In genomic region chr9:127934248-127934647, GRCh38 we compare ENCODE assay signal across 16 cellular contexts. TPM values are rescaled to one million over a fixed set of nuclear protein-coding genes. Genes with fewer than 3 reads are reported as not detected.
A peak's percentile ranks its signal among the peaks of the same experiment; 100 is the strongest.
DNase-seq lines count a peak whose midpoint lies in the region; ATAC-seq and TF ChIP-seq lines count a peak whose summit lies in the region.
"Had no signal": no experiment of that assay in that cellular context is flagged by ENCODE, and none has a peak within 500 bp of the region (broad histone marks: within the 10 kb centered on the region; RNA-seq: fewer than 3 reads in every experiment).

No MANE protein-coding gene starts in this region.

- no peaks in the 10 kb centered on the region for H3K27me3 ChIP-seq in CD8-positive, alpha-beta T cell (ENCODE audit: insufficient read depth, low read length)
- no peaks in the 10 kb centered on the region for H3K27me3 ChIP-seq in WERI-Rb-1 (ENCODE audit: insufficient read depth, low read depth, severe bottlenecking)
- H3K27me3 ChIP-seq in SJCRH30, result no peaks in the 10 kb centered on the region
- H3K27me3 ChIP-seq: ascending aorta, suprapubic skin had no signal

- no peak overlapping the region for H3K27ac Mint-ChIP-seq in activated naive CD4-positive, alpha-beta T cell treated with anti-CD3 and anti-CD28 coated beads, Interleukin-2, amount 50 U/mL, for 24 hours
- H3K27ac Mint-ChIP-seq in CD8-positive, alpha-beta T cell, result no peak overlapping the region
- no peak overlapping the region for H3K27ac Mint-ChIP-seq in neural crest cell (ENCODE audit: unreplicated experiment)
- H3K27ac Mint-ChIP-seq: activated CD4-positive, alpha-beta T cell treated with anti-CD3 and anti-CD28 coated beads for 36 hours had no signal

- no peak overlapping the region for H3K4me3 ChIP-seq in CD8-positive, alpha-beta T cell (ENCODE audit: low read depth, low read length)
- H3K4me3 ChIP-seq in WERI-Rb-1 (ENCODE audit: low read depth, low read length) (no peak overlapping the region), SJCRH30 (no peak overlapping the region)
- H3K4me3 ChIP-seq: ascending aorta, suprapubic skin had no signal

- CTCF ChIA-PET in CD8-positive, alpha-beta T cell (lab: Charles Lee), result interaction anchor here (0.7 to 6.8 kb wide), 5 partner anchors 9 to 183 kb away, joined by 3 to 41 read pairs (median 10); no protein-coding TSS in a partner anchor

- H3K4me1 ChIP-seq in CD8-positive, alpha-beta T cell (ENCODE audit: insufficient read depth, low read length), result peaks cover 43% of the 10 kb centered on the region
- peaks cover 20% of the 10 kb centered on the region for H3K4me1 ChIP-seq in SJCRH30

- no peaks in the 10 kb centered on the region for H3K9me3 Mint-ChIP-seq in activated naive CD4-positive, alpha-beta T cell treated with anti-CD3 and anti-CD28 coated beads, Interleukin-2, amount 50 U/mL, for 24 hours
- H3K9me3 Mint-ChIP-seq in CD8-positive, alpha-beta T cell, result no peaks in the 10 kb centered on the region
- no peaks in the 10 kb centered on the region for H3K9me3 Mint-ChIP-seq in neural crest cell

- DNase-seq in activated naive CD4-positive, alpha-beta T cell treated with Interleukin-2 at 50 U/mL for 16 hours, result no peak
- no peak for DNase-seq in CD8-positive, alpha-beta T cell
- no peak for DNase-seq in WERI-Rb-1
- DNase-seq in neural crest cell (ENCODE audit: low read depth, low spot score), result no peak
- no peak for DNase-seq in SKM-1 (lab: John Stamatoyannopoulos, UW; ENCODE audit: unreplicated experiment)
- no peak for DNase-seq in SJCRH30
- DNase-seq: activated CD4-positive, alpha-beta T cell treated with anti-CD3 and anti-CD28 coated beads for 36 hours; GDM1; kidney glomerular epithelial cell; NCI-H2029 treated with DMSO at 0.1 percent for 48 hours; nucleus accumbens; stimulated activated CD4-positive, alpha-beta T cell treated with anti-CD3 and anti-CD28 coated beads, Interleukin-2, amount 100 ng/mL, for 48 hours had no signal

- no peaks in the 10 kb centered on the region for H3K36me3 ChIP-seq in CD8-positive, alpha-beta T cell (ENCODE audit: insufficient read depth, low read length)
- H3K36me3 ChIP-seq in WERI-Rb-1 (peaks cover 21% of the 10 kb centered on the region), SJCRH30 (no peaks in the 10 kb centered on the region)

- H3K9me3 ChIP-seq in CD8-positive, alpha-beta T cell (ENCODE audit: low read length), result no peaks in the 10 kb centered on the region
- H3K9me3 ChIP-seq in WERI-Rb-1 (ENCODE audit: severe bottlenecking), result no peaks in the 10 kb centered on the region
- no peaks in the 10 kb centered on the region for H3K9me3 ChIP-seq in SJCRH30 (replicated peaks)
- H3K9me3 ChIP-seq: ascending aorta, suprapubic skin had no signal

- peaks cover 63% of the 10 kb centered on the region for H3K4me1 Mint-ChIP-seq in activated naive CD4-positive, alpha-beta T cell treated with anti-CD3 and anti-CD28 coated beads, Interleukin-2, amount 50 U/mL, for 24 hours
- H3K4me1 Mint-ChIP-seq in CD8-positive, alpha-beta T cell (ENCODE audit: low read depth), result peaks cover 54% of the 10 kb centered on the region
- H3K4me1 Mint-ChIP-seq in neural crest cell, result peaks cover 52% of the 10 kb centered on the region

- peaks cover 10% of the 10 kb centered on the region for H3K36me3 Mint-ChIP-seq in activated naive CD4-positive, alpha-beta T cell treated with anti-CD3 and anti-CD28 coated beads, Interleukin-2, amount 50 U/mL, for 24 hours
- H3K36me3 Mint-ChIP-seq in CD8-positive, alpha-beta T cell, result peaks cover 18% of the 10 kb centered on the region
- no peaks in the 10 kb centered on the region for H3K36me3 Mint-ChIP-seq in neural crest cell (ENCODE audit: low read depth)

- H3K27ac ChIP-seq in CD8-positive, alpha-beta T cell (ENCODE audit: low read depth, low read length), result no peak overlapping the region
- H3K27ac ChIP-seq in WERI-Rb-1, result no peak overlapping the region
- H3K27ac ChIP-seq in SJCRH30, result no peak overlapping the region
- H3K27ac ChIP-seq: ascending aorta, suprapubic skin had no signal

- no peaks in the 10 kb centered on the region for H3K27me3 Mint-ChIP-seq in activated naive CD4-positive, alpha-beta T cell treated with anti-CD3 and anti-CD28 coated beads, Interleukin-2, amount 50 U/mL, for 24 hours
- no peaks in the 10 kb centered on the region for H3K27me3 Mint-ChIP-seq in CD8-positive, alpha-beta T cell (ENCODE audit: low read depth)
- H3K27me3 Mint-ChIP-seq in neural crest cell (ENCODE audit: low read depth), result peaks cover 30% of the 10 kb centered on the region
- H3K27me3 Mint-ChIP-seq: activated CD4-positive, alpha-beta T cell treated with anti-CD3 and anti-CD28 coated beads for 36 hours had no signal

- ATAC-seq in CD8-positive, alpha-beta T cell, result no peak
- ATAC-seq in HG03095 (IDR thresholded peaks at IDR 0.05; ENCODE audit: unreplicated experiment), result no peak
- ATAC-seq: activated CD4-positive, alpha-beta T cell treated with anti-CD3 and anti-CD28 coated beads for 36 hours had no signal

- TF ChIP-seq CTCF in CD8-positive, alpha-beta T cell (IDR thresholded peaks at IDR 0.05), result no peak
- TF ChIP-seq CTCF in WERI-Rb-1 (IDR thresholded peaks at IDR 0.05; ENCODE audit: low read depth, low read length), result peak; percentile 34; the same call in 1 of the 2 replicates
- no peak for TF ChIP-seq CTCF in neural crest cell (conservative IDR thresholded peaks at IDR 0.05)

- intact Hi-C loops in CD8-positive, alpha-beta T cell (cut with DNase I, micrococcal nuclease), result loop anchor here in 1 of 2 experiments (5.0 kb wide), 1 partner anchor 148 kb away; no protein-coding TSS in a partner anchor

- peak overlapping the region; percentile 43 for H3K4me3 Mint-ChIP-seq in activated naive CD4-positive, alpha-beta T cell treated with anti-CD3 and anti-CD28 coated beads, Interleukin-2, amount 50 U/mL, for 24 hours
- H3K4me3 Mint-ChIP-seq in CD8-positive, alpha-beta T cell, result peak overlapping the region; percentile 43
- peak overlapping the region; percentile 85 for H3K4me3 Mint-ChIP-seq in neural crest cell
- H3K4me3 Mint-ChIP-seq: activated CD4-positive, alpha-beta T cell treated with anti-CD3 and anti-CD28 coated beads for 36 hours had no signal

- POLR2A ChIA-PET in CD8-positive, alpha-beta T cell (lab: Charles Lee), result no interaction called here

RNA-seq across cellular contexts. Expression of gene DPM2, which starts 3.4 kb away (rescaled TPM):
- 10 to 100 TPM; 40.2 to 42.7 TPM for total RNA-seq in CD8-positive, alpha-beta T cell
- 52.2 and 59.1 TPM in 2 replicates for total RNA-seq in neural crest cell
- 44.7 and 46.4 TPM in 2 replicates for total RNA-seq in SJCRH30 (2014; rRNA removed; shearing (Covaris generic))

RNA-seq across cellular contexts. Expression of gene PIP5KL1, which starts 3.7 kb away (rescaled TPM):
- 1 to 10 TPM; 5.1 to 7.4 TPM for total RNA-seq in CD8-positive, alpha-beta T cell
- 2.6 and 3.4 TPM in 2 replicates for total RNA-seq in neural crest cell
- 0.20 and 0.51 TPM in 2 replicates for total RNA-seq in SJCRH30 (2014; rRNA removed; shearing (Covaris generic))
- total RNA-seq: ascending aorta had no signal

RNA-seq across cellular contexts. Expression of gene ST6GALNAC4, which starts 17.4 kb away (rescaled TPM):
- 10 to 100 TPM; 40.0 to 47.6 TPM for total RNA-seq in CD8-positive, alpha-beta T cell
- total RNA-seq in neural crest cell, result 12.6 and 14.5 TPM in 2 replicates
- total RNA-seq in SJCRH30 (2014; rRNA removed; shearing (Covaris generic)), result 19.6 and 24.3 TPM in 2 replicates

RNA-seq across cellular contexts. Expression of gene ST6GALNAC6, which starts 34.8 kb away (rescaled TPM):
- total RNA-seq in CD8-positive, alpha-beta T cell, result 10 to 100 TPM; 49.8 to 56.1 TPM
- 25.4 and 27.4 TPM in 2 replicates for total RNA-seq in neural crest cell
- 59.9 and 61.5 TPM in 2 replicates for total RNA-seq in SJCRH30 (2014; rRNA removed; shearing (Covaris generic))

RNA-seq across cellular contexts. Expression of gene EEIG1, which starts 46.5 kb away (rescaled TPM):
- 100 to 1,000 TPM; 359 to 378 TPM for total RNA-seq in CD8-positive, alpha-beta T cell
- 53.5 and 71.1 TPM in 2 replicates for total RNA-seq in neural crest cell
- 4.0 and 5.0 TPM in 2 replicates for total RNA-seq in SJCRH30 (2014; rRNA removed; shearing (Covaris generic))
